In the genomic region with DNA sequence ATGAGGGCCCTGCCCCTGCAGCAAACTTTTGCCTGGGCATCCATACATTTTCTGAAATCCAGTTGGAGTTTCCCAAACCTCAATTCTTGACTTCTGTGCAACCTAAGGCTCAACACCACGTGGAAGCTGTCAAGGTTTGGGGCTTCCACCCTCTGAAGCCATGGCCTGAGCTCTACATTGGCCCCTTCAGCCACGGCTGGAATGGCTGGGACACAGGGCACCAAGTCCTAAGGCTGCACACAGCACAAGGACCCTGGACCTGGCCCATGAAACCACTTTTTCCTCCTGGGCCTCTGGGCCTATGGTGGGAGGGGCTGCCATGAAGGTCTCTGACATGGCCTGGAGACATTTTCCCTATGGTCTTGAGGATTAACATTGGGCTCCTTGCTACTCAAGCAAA, we compare ENCODE assay signal across 3 cellular contexts.
"Had no signal": no experiment of that assay in that cellular context is flagged by ENCODE, and none has a peak within 500 bp of the region (broad histone marks: within the 10 kb centered on the region; RNA-seq: fewer than 3 reads in every experiment).

No MANE protein-coding gene starts in this region.

- H3K4me3 ChIP-seq: GM12878 had no signal

- DNase-seq: GDM1, GF-D8 had no signal
